In the genomic region with DNA sequence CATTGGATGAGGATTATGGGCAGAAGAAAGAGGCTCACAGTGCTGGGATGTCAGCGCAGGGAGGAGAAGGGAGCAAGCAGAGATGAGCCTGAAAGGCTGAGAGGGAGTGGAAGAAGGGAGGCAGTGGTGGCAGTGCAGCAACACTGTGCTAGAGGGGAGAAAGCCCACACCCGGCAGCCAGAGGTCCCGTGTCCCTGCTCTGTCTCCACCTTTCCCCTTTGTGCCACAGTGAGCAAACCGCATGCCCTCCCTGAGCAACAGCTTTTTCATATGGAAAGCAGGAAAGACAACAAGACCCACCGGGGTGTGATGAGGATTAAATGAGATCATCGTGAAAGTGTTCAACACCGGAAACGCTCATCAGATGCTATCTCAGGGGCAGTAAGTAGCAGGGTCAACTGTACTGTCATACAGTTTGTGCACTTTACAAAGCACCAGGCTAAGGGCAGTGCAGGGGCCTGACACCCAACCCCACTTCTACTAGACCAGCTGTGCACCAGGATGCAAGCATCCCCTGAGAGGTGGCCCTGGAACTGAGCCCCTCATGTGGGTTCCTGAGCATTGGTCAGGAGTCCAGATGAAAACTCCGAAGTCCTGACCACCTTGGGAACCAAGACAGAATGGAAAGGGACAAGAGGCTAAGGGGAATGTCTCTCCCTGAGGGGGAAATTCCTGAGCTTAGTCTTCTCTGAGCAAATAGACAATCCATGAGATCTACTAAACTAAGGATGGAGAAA, we compare ENCODE assay signal across 8 cellular contexts. TPM values are rescaled to one million over a fixed set of nuclear protein-coding genes. Genes with fewer than 3 reads are reported as not detected.
A peak's percentile ranks its signal among the peaks of the same experiment; 100 is the strongest.
DNase-seq lines count a peak whose midpoint lies in the region; ATAC-seq and TF ChIP-seq lines count a peak whose summit lies in the region.

No MANE protein-coding gene starts in this region.

- H3K27ac ChIP-seq in caudate nucleus (ENCODE audit: low read depth, low read length): peak overlapping the region; percentile 45
- H3K27ac ChIP-seq in naive thymus-derived CD4-positive, alpha-beta T cell (ENCODE audit: low read depth, low read length): no peak overlapping the region

- POLR2A ChIA-PET in naive thymus-derived CD4-positive, alpha-beta T cell (lab: Charles Lee): interaction anchor here (1.2 kb wide), 1 partner anchor 85 kb away, joined by 3 read pairs; no protein-coding TSS in a partner anchor

- no peaks in the 10 kb centered on the region for H4K20me1 ChIP-seq in Loucy (ENCODE audit: insufficient read depth, low read length, poor library complexity, severe bottlenecking)

- no peaks in the 10 kb centered on the region for H3K4me1 ChIP-seq in Loucy (ENCODE audit: insufficient read depth, low read length, poor library complexity, severe bottlenecking)
- H3K4me1 ChIP-seq in naive thymus-derived CD4-positive, alpha-beta T cell (ENCODE audit: control insufficient read depth in 2 of 2, insufficient read depth in 2 of 2, low read length in 2 of 2): peaks cover 8 to 11% of the 10 kb centered on the region in 2 donors

- H3K27me3 ChIP-seq in Loucy (ENCODE audit: insufficient read depth, low read length, poor library complexity, severe bottlenecking): no peaks in the 10 kb centered on the region
- no peaks in the 10 kb centered on the region for H3K27me3 ChIP-seq in naive thymus-derived CD4-positive, alpha-beta T cell (ENCODE audit: control insufficient read depth in 2 of 2, insufficient read depth in 2 of 2, low read length in 2 of 2)

- peak overlapping the region; percentile 74 for H2AFZ ChIP-seq in Loucy (ENCODE audit: low read length)

- H3K9ac ChIP-seq in Loucy (ENCODE audit: low read depth, low read length, poor library complexity, severe bottlenecking): peak overlapping the region; percentile 37

- no peaks in the 10 kb centered on the region for H3K36me3 ChIP-seq in Loucy (ENCODE audit: insufficient read depth, low read length)
- no peaks in the 10 kb centered on the region for H3K36me3 ChIP-seq in naive thymus-derived CD4-positive, alpha-beta T cell (ENCODE audit: control insufficient read depth in 2 of 3, insufficient read depth in 3 of 3, low read length in 3 of 3)

- no peaks in the 10 kb centered on the region for H3F3A ChIP-seq in Loucy (ENCODE audit: low read depth)

- no peaks in the 10 kb centered on the region for H3K9me3 ChIP-seq in Loucy (ENCODE audit: insufficient read depth, low read depth, low read length)
- no peaks in the 10 kb centered on the region for H3K9me3 ChIP-seq in naive thymus-derived CD4-positive, alpha-beta T cell (ENCODE audit: control insufficient read depth in 2 of 3, low read length in 3 of 3)

- no peaks in the 10 kb centered on the region for H3K79me2 ChIP-seq in Loucy (ENCODE audit: insufficient read depth, low read length)

- intact Hi-C loops in naive thymus-derived CD4-positive, alpha-beta T cell (cut with micrococcal nuclease): loop anchor here (1.0 to 10.0 kb wide), 11 partner anchors 22 to 581 kb away; no protein-coding TSS in a partner anchor

- H3K9me2 ChIP-seq in Loucy (replicated peaks; ENCODE audit: low read depth, low read length): no peaks in the 10 kb centered on the region

- peaks cover 7 to 19% (median 14%) of the 10 kb centered on the region in 7 donors for H3K4me1 Mint-ChIP-seq in naive thymus-derived CD4-positive, alpha-beta T cell

- H3K27me3 Mint-ChIP-seq in naive thymus-derived CD4-positive, alpha-beta T cell: peaks cover 0 to 6% (median 0%) of the 10 kb centered on the region in 5 donors

- CTCF ChIA-PET in naive thymus-derived CD4-positive, alpha-beta T cell (lab: Charles Lee): interaction anchor here (0.7 to 2.7 kb wide), 14 partner anchors 8 to 621 kb away, joined by 3 to 10 read pairs (median 4); no protein-coding TSS in a partner anchor

- DNase-seq in caudate nucleus (lab: John Stamatoyannopoulos, UW): peak in 12 of 61 donors; percentile 15 to 69 (median 45)
- no peak for DNase-seq in naive thymus-derived CD4-positive, alpha-beta T cell
- no peak for DNase-seq in NCI-H2171 treated with DMSO at 0.1 percent for 48 hours (lab: John Stamatoyannopoulos, UW)
- DNase-seq in GM10266 (ENCODE audit: extremely low spot score): no peak
- DNase-seq in NCI-H345 (lab: John Stamatoyannopoulos, UW): no peak
- no peak for DNase-seq in cortex of kidney (lab: John Stamatoyannopoulos, UW)

- H3K36me3 Mint-ChIP-seq in naive thymus-derived CD4-positive, alpha-beta T cell: no peaks in the 10 kb centered on the region

- peak overlapping the region; percentile 39 for H3K4me2 ChIP-seq in Loucy (ENCODE audit: low read depth, low read length, poor library complexity, severe bottlenecking)

- no peak overlapping the region for H3K4me3 ChIP-seq in Loucy (ENCODE audit: low read length, poor library complexity, severe bottlenecking)
- H3K4me3 ChIP-seq in naive thymus-derived CD4-positive, alpha-beta T cell (ENCODE audit: low read length): no peak overlapping the region

- H3K27ac Mint-ChIP-seq in naive thymus-derived CD4-positive, alpha-beta T cell: peak overlapping the region in 3 of 9 donors; percentile 4 to 54 (median 49)

- H3K9me3 Mint-ChIP-seq in naive thymus-derived CD4-positive, alpha-beta T cell: peaks cover 0 to 2% (median 0%) of the 10 kb centered on the region in 11 donors

- ATAC-seq in GM18511 (IDR thresholded peaks at IDR 0.05; ENCODE audit: unreplicated experiment): peak; percentile 73
- ATAC-seq in naive thymus-derived CD4-positive, alpha-beta T cell: peak; percentile 54

- TF ChIP-seq CTCF in Loucy (conservative IDR thresholded peaks at IDR 0.05; ENCODE audit: low read length) (no peak), GM10266 (IDR thresholded peaks at IDR 0.05; ENCODE audit: control insufficient read depth, insufficient read depth, low read depth, missing control alignments) (no peak)

- peak overlapping the region in 8 of 10 donors; percentile 5 to 59 (median 36) for H3K4me3 Mint-ChIP-seq in naive thymus-derived CD4-positive, alpha-beta T cell

RNA-seq across cellular contexts. Expression of a gene that starts 9.1 kb away (rescaled TPM):
- under 1 TPM; 0.11 to 0.58 (median 0.42) TPM for total RNA-seq in naive thymus-derived CD4-positive, alpha-beta T cell
- polyA plus RNA-seq in naive thymus-derived CD4-positive, alpha-beta T cell: not detected

RNA-seq across cellular contexts. Expression of a gene that starts 24.4 kb away (rescaled TPM):
- total RNA-seq in naive thymus-derived CD4-positive, alpha-beta T cell: under 1 TPM in 2 of 5 experiments, not detected in 3; 0.05 to 0.13 TPM
- polyA plus RNA-seq in naive thymus-derived CD4-positive, alpha-beta T cell: not detected

RNA-seq across cellular contexts. Expression of a gene that starts 32.8 kb away (rescaled TPM):
- 10 to 100 TPM; 68.4 to 91.1 (median 73.5) TPM for total RNA-seq in naive thymus-derived CD4-positive, alpha-beta T cell
- polyA plus RNA-seq in naive thymus-derived CD4-positive, alpha-beta T cell: 10 to 100 TPM; 69.2 to 85.3 TPM

RNA-seq across cellular contexts. Expression of a gene that starts 32.9 kb away (rescaled TPM):
- total RNA-seq in naive thymus-derived CD4-positive, alpha-beta T cell: 100 to 1,000 TPM; 104 to 151 (median 118) TPM
- polyA plus RNA-seq in naive thymus-derived CD4-positive, alpha-beta T cell: 100 to 1,000 TPM; 101 to 156 TPM
